22 cellular contexts compared by ENCODE assay signal in the genomic region with DNA sequence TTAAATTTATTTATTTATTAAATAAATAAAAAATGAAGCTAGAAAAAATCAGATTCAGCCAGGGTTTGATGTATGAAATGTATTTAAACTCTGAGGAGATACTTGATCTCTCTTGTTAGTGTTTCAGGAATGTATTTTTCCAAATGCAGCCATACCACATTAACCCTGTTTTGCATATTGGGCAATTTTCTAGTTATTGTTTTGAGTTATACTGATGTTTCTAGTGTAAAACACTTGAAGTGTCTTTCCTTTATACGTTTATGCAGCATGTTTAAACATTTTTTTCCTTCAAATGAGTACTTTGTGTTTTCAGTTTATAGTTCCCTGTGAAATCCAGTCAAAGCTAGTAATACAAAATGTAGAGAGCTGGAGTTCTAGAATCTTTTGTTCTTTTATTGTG.
DNase-seq lines count a peak whose midpoint lies in the region; TF ChIP-seq lines count a peak whose summit lies in the region.
"Had no signal": no experiment of that assay in that cellular context is flagged by ENCODE, and none has a peak within 500 bp of the region (broad histone marks: within the 10 kb centered on the region; RNA-seq: fewer than 3 reads in every experiment).

No MANE protein-coding gene starts in this region.

- no peak overlapping the region for H3K4me3 Mint-ChIP-seq in immature natural killer cell
- H3K4me3 Mint-ChIP-seq: CD14-positive monocyte; CD4-positive, alpha-beta T cell; CD8-positive, alpha-beta memory T cell; GM23338; H9 had no signal

- H3K4me1 ChIP-seq in adipocyte (ENCODE audit: control insufficient read depth, insufficient read depth, low read length), result peaks cover 11% of the 10 kb centered on the region
- H3K4me1 ChIP-seq in ovary (ENCODE audit: insufficient read depth), result no peaks in the 10 kb centered on the region
- no peaks in the 10 kb centered on the region for H3K4me1 ChIP-seq in colonic mucosa
- H3K4me1 ChIP-seq: BE2C; BLaER1 treated with 17β-estradiol and CSF1 and Interleukin-3, amounts not matched to agents 10 nM and 100 nM had no signal

- H3K9me3 Mint-ChIP-seq in immature natural killer cell, result no peaks in the 10 kb centered on the region
- H3K9me3 Mint-ChIP-seq: GM23338 had no signal

- H3K27ac ChIP-seq in ovary, result no peak overlapping the region
- no peak overlapping the region for H3K27ac ChIP-seq in colonic mucosa
- H3K27ac ChIP-seq: 22Rv1; BLaER1 treated with 17β-estradiol and CSF1 and Interleukin-3, amounts not matched to agents 10 nM and 100 nM had no signal

- TF ChIP-seq POLR2A in ovary (IDR thresholded peaks at IDR 0.05), result no peak

- H3K27me3 ChIP-seq in adipocyte (replicated peaks; ENCODE audit: control insufficient read depth, insufficient read depth, low read length) (no peaks in the 10 kb centered on the region), ovary (no peaks in the 10 kb centered on the region), colonic mucosa (no peaks in the 10 kb centered on the region)
- H3K27me3 ChIP-seq: BE2C; BLaER1 treated with 17β-estradiol and CSF1 and Interleukin-3, amounts not matched to agents 10 nM and 100 nM had no signal

- DNase-seq in AG10803 (ENCODE audit: low read depth) (peak; percentile 9), adipocyte (ENCODE audit: low read depth) (peak; percentile 61), choroid plexus epithelial cell (ENCODE audit: low read depth) (peak; percentile 36), fibroblast of villous mesenchyme (ENCODE audit: low read depth) (peak; percentile 66), ovary (no peak), immature natural killer cell (no peak), colonic mucosa (no peak)
- DNase-seq in activated CD4-positive, alpha-beta T cell treated with anti-CD3 and anti-CD28 coated beads, Interleukin-2, amount 50 U/mL, for 48 hours, result no peak
- DNase-seq: AML-193; BE2C; CD4-positive, alpha-beta T cell; CD8-positive, alpha-beta memory T cell; DMS 273 treated with DMSO at 0.1 percent for 48 hours; DMS79; EL; GDM1; H9 had no signal

- H3K9me3 ChIP-seq in adipocyte (ENCODE audit: control insufficient read depth, low read length), result no peaks in the 10 kb centered on the region
- H3K9me3 ChIP-seq in ovary, result no peaks in the 10 kb centered on the region
- H3K9me3 ChIP-seq in colonic mucosa, result no peaks in the 10 kb centered on the region
- H3K9me3 ChIP-seq: BE2C had no signal

- intact Hi-C loops in ovary (cut with DNase I), result no loop called here
- intact Hi-C loops in colonic mucosa (cut with DNase I), result no loop called here

- no peak for TF ChIP-seq CTCF in AG10803 (conservative IDR thresholded peaks at IDR 0.05; ENCODE audit: low read length)
- no peak for TF ChIP-seq CTCF in choroid plexus epithelial cell (conservative IDR thresholded peaks at IDR 0.05; ENCODE audit: low read depth, low read length)
- no peak for TF ChIP-seq CTCF in fibroblast of villous mesenchyme (IDR thresholded peaks at IDR 0.05; ENCODE audit: insufficient read depth, low read depth, low read length)
- no peak for TF ChIP-seq CTCF in ovary (IDR thresholded peaks at IDR 0.05)
- TF ChIP-seq CTCF in colonic mucosa (IDR thresholded peaks at IDR 0.05), result no peak

- H3K27ac Mint-ChIP-seq in immature natural killer cell, result no peak overlapping the region
- H3K27ac Mint-ChIP-seq: CD14-positive monocyte; CD4-positive, alpha-beta T cell; GM23338; H9 had no signal

- H3K9ac ChIP-seq in adipocyte (ENCODE audit: low read length) (no peak overlapping the region), colonic mucosa (ENCODE audit: low read depth in 2 of 2, low read length in 2 of 2) (no peak overlapping the region)
- H3K9ac ChIP-seq: BLaER1 treated with 17β-estradiol and CSF1 and Interleukin-3, amounts not matched to agents 10 nM and 100 nM had no signal

- H3K4me3 ChIP-seq in AG10803 (ENCODE audit: low read length) (no peak overlapping the region), adipocyte (ENCODE audit: low read length) (no peak overlapping the region), choroid plexus epithelial cell (ENCODE audit: low read depth, low read length) (no peak overlapping the region), fibroblast of villous mesenchyme (ENCODE audit: low read depth, low read length) (no peak overlapping the region), ovary (no peak overlapping the region), colonic mucosa (no peak overlapping the region)
- H3K4me3 ChIP-seq: BLaER1 treated with 17β-estradiol and CSF1 and Interleukin-3, amounts not matched to agents 10 nM and 100 nM; GM12878; GM23338 had no signal

- H3K27me3 Mint-ChIP-seq in immature natural killer cell (ENCODE audit: low read depth in 3 of 3), result no peaks in the 10 kb centered on the region
- H3K27me3 Mint-ChIP-seq: CD4-positive, alpha-beta T cell; CD8-positive, alpha-beta memory T cell had no signal

- peaks cover 0 to 26% (median 23%) of the 10 kb centered on the region in 3 donors for H3K36me3 Mint-ChIP-seq in immature natural killer cell

- no peak for TF ChIP-seq EP300 in ovary (IDR thresholded peaks at IDR 0.05)

- H3K36me3 ChIP-seq in adipocyte (ENCODE audit: control insufficient read depth, insufficient read depth, low read length, severe bottlenecking) (no peaks in the 10 kb centered on the region), ovary (no peaks in the 10 kb centered on the region), colonic mucosa (no peaks in the 10 kb centered on the region)
- H3K36me3 ChIP-seq: BE2C had no signal

- H3K4me1 Mint-ChIP-seq in immature natural killer cell, result peaks cover 6 to 13% of the 10 kb centered on the region in 2 donors
- H3K4me1 Mint-ChIP-seq: CD14-positive monocyte, GM23338, H9 had no signal

- WGBS in ovary, 3 donors, result 33 to 49% (median 46%) methylated on average over 1 of the region's 1 CpG

Comparison
In these comparisons a context has a peak if more than half of its experiments do, and no peak if none do; other contexts are left out.
1. DNase-seq: peak in AG10803 (single experiment), adipocyte (single experiment), choroid plexus epithelial cell (single experiment) and fibroblast of villous mesenchyme (single experiment); none in ovary (0 of 5), activated CD4-positive, alpha-beta T cell treated with anti-CD3 and anti-CD28 coated beads, Interleukin-2, amount 50 U/mL, for 48 hours (0 of 2), immature natural killer cell (0 of 3) and colonic mucosa (single experiment).